Comparison of ENCODE assay signal across 9 cellular contexts in genomic region chr2:207149253-207150213, GRCh38. TPM values are rescaled to one million over a fixed set of nuclear protein-coding genes. Genes with fewer than 3 reads are reported as not detected.
DNase-seq lines count a peak whose midpoint lies in the region; ATAC-seq and TF ChIP-seq lines count a peak whose summit lies in the region.
"Had no signal": no experiment of that assay in that cellular context is flagged by ENCODE, and none has a peak within 500 bp of the region (broad histone marks: within the 10 kb centered on the region; RNA-seq: fewer than 3 reads in every experiment).

No MANE protein-coding gene starts in this region.

- H3K27ac Mint-ChIP-seq in activated CD4-positive, alpha-beta T cell treated with anti-CD3 and anti-CD28 coated beads for 36 hours = no peak overlapping the region
- H3K27ac Mint-ChIP-seq in activated naive CD8-positive, alpha-beta T cell treated with anti-CD3 and anti-CD28 coated beads, Interleukin-2, amount 50 U/mL, for 24 hours = no peak overlapping the region
- no peak overlapping the region for H3K27ac Mint-ChIP-seq in type B pancreatic cell
- H3K27ac Mint-ChIP-seq: stimulated activated naive CD8-positive, alpha-beta T cell treated with anti-CD3 and anti-CD28 coated beads, Interleukin-15, Interleukin-2, amounts not matched to agents 100 ng/mL and 50 ng/mL, for 24 hours had no signal

- DNase-seq in activated CD4-positive, alpha-beta T cell treated with anti-CD3 and anti-CD28 coated beads for 36 hours = no peak
- DNase-seq in activated CD4-positive, alpha-beta T cell treated with anti-CD3 and anti-CD28 coated beads for 48 hours = no peak
- DNase-seq in activated naive CD8-positive, alpha-beta T cell treated with anti-CD3 and anti-CD28 coated beads, Interleukin-2, amount 50 U/mL, for 24 hours = no peak
- DNase-seq in retina (peak; percentile 14), type B pancreatic cell (ENCODE audit: extremely low spot score, unreplicated experiment) (no peak), SHP77 treated with DMSO at 0.1 percent for 48 hours (lab: John Stamatoyannopoulos, UW) (no peak), NCI-H1417 (lab: John Stamatoyannopoulos, UW) (no peak)

- H3K9me3 Mint-ChIP-seq in activated CD4-positive, alpha-beta T cell treated with anti-CD3 and anti-CD28 coated beads for 36 hours (ENCODE audit: low read depth) = no peaks in the 10 kb centered on the region
- no peaks in the 10 kb centered on the region for H3K9me3 Mint-ChIP-seq in activated naive CD8-positive, alpha-beta T cell treated with anti-CD3 and anti-CD28 coated beads, Interleukin-2, amount 50 U/mL, for 24 hours
- no peaks in the 10 kb centered on the region for H3K9me3 Mint-ChIP-seq in type B pancreatic cell
- H3K9me3 Mint-ChIP-seq: stimulated activated naive CD8-positive, alpha-beta T cell treated with anti-CD3 and anti-CD28 coated beads, Interleukin-15, Interleukin-2, amounts not matched to agents 100 ng/mL and 50 ng/mL, for 24 hours had no signal

- H3K36me3 Mint-ChIP-seq in activated CD4-positive, alpha-beta T cell treated with anti-CD3 and anti-CD28 coated beads for 36 hours (ENCODE audit: low read depth) = peaks cover 21% of the 10 kb centered on the region
- peaks cover 5% of the 10 kb centered on the region for H3K36me3 Mint-ChIP-seq in activated naive CD8-positive, alpha-beta T cell treated with anti-CD3 and anti-CD28 coated beads, Interleukin-2, amount 50 U/mL, for 24 hours (ENCODE audit: low read depth)
- peaks cover 14% of the 10 kb centered on the region for H3K36me3 Mint-ChIP-seq in type B pancreatic cell

- intact Hi-C loops in activated CD4-positive, alpha-beta T cell treated with anti-CD3 and anti-CD28 coated beads for 36 hours (cut with DNase I, micrococcal nuclease) = no loop called here

- TF ChIP-seq CTCF in type B pancreatic cell (conservative IDR thresholded peaks at IDR 0.05) = no peak

- peaks cover 67% of the 10 kb centered on the region for H3K4me1 Mint-ChIP-seq in activated CD4-positive, alpha-beta T cell treated with anti-CD3 and anti-CD28 coated beads for 36 hours
- H3K4me1 Mint-ChIP-seq in activated naive CD8-positive, alpha-beta T cell treated with anti-CD3 and anti-CD28 coated beads, Interleukin-2, amount 50 U/mL, for 24 hours = peaks cover 69% of the 10 kb centered on the region
- peaks cover 39% of the 10 kb centered on the region for H3K4me1 Mint-ChIP-seq in type B pancreatic cell (ENCODE audit: unreplicated experiment)

- peak; percentile 76 for ATAC-seq in activated CD4-positive, alpha-beta T cell treated with anti-CD3 and anti-CD28 coated beads for 36 hours
- peak; percentile 58 for ATAC-seq in HG03103 (IDR thresholded peaks at IDR 0.05; ENCODE audit: low read depth, unreplicated experiment)
- ATAC-seq in activated naive CD8-positive, alpha-beta T cell treated with anti-CD3 and anti-CD28 coated beads, Interleukin-2, amount 50 U/mL, for 24 hours = peak; percentile 70

- H3K27me3 Mint-ChIP-seq in activated CD4-positive, alpha-beta T cell treated with anti-CD3 and anti-CD28 coated beads for 36 hours = no peaks in the 10 kb centered on the region
- no peaks in the 10 kb centered on the region for H3K27me3 Mint-ChIP-seq in activated naive CD8-positive, alpha-beta T cell treated with anti-CD3 and anti-CD28 coated beads, Interleukin-2, amount 50 U/mL, for 24 hours
- no peaks in the 10 kb centered on the region for H3K27me3 Mint-ChIP-seq in type B pancreatic cell
- H3K27me3 Mint-ChIP-seq: stimulated activated naive CD8-positive, alpha-beta T cell treated with anti-CD3 and anti-CD28 coated beads, Interleukin-15, Interleukin-2, amounts not matched to agents 100 ng/mL and 50 ng/mL, for 24 hours had no signal

- no peak overlapping the region for H3K4me3 Mint-ChIP-seq in activated CD4-positive, alpha-beta T cell treated with anti-CD3 and anti-CD28 coated beads for 36 hours
- no peak overlapping the region for H3K4me3 Mint-ChIP-seq in activated naive CD8-positive, alpha-beta T cell treated with anti-CD3 and anti-CD28 coated beads, Interleukin-2, amount 50 U/mL, for 24 hours
- H3K4me3 Mint-ChIP-seq in type B pancreatic cell = no peak overlapping the region

- CTCF ChIA-PET in activated CD4-positive, alpha-beta T cell treated with anti-CD3 and anti-CD28 coated beads for 36 hours (lab: Charles Lee) = interaction anchor here (0.9 to 1.8 kb wide), 3 partner anchors 8 to 26 kb away, joined by 3 to 7 read pairs (median 3); no protein-coding TSS in a partner anchor

- POLR2A ChIA-PET in activated CD4-positive, alpha-beta T cell treated with anti-CD3 and anti-CD28 coated beads for 36 hours (lab: Charles Lee) = interaction anchor here (0.6 kb wide), 1 partner anchor 476 kb away, joined by 3 read pairs; the partner anchor contains the start of gene METTL21A

RNA-seq across cellular contexts. Expression of gene KLF7, which starts 16.2 kb away (rescaled TPM):
- 10 to 100 TPM; 21.9 to 32.7 TPM for total RNA-seq in activated CD4-positive, alpha-beta T cell treated with anti-CD3 and anti-CD28 coated beads for 36 hours
- 20.3 and 24.1 TPM in 2 replicates for total RNA-seq in type B pancreatic cell (ENCODE audit: low replicate concordance)
